In genomic region chr2:170969030-170969429, GRCh38 we compare ENCODE assay signal across 1 cellular context.
A peak's percentile ranks its signal among the peaks of the same experiment; 100 is the strongest.
TF ChIP-seq lines count a peak whose summit lies in the region.

No MANE protein-coding gene starts in this region.

TF ChIP-seq in H1, 55 proteins besides CTCF, POLR2A, EP300 and RAD21:
- TF ChIP-seq CHD1 (IDR thresholded peaks at IDR 0.05; ENCODE audit: low read depth, low read length) = no peak
- peak; percentile 55 for TF ChIP-seq E2F6 (IDR thresholded peaks at IDR 0.05)
- no peak for TF ChIP-seq TEAD4 (IDR thresholded peaks at IDR 0.05; ENCODE audit: low read depth, low read length)
